Comparison of ENCODE assay signal across 30 cellular contexts in genomic region chr1:118249641-118250040, GRCh38.
"Had no signal": no experiment of that assay in that cellular context is flagged by ENCODE, and none has a peak within 500 bp of the region (broad histone marks: within the 10 kb centered on the region; RNA-seq: fewer than 3 reads in every experiment).

No MANE protein-coding gene starts in this region.

- ATAC-seq: activated CD8-positive, alpha-beta memory T cell treated with anti-CD3 and anti-CD28 coated beads, Interleukin-2, amount 10 ng/mL, durations not matched to agents 7 days and 5 days; activated naive CD8-positive, alpha-beta T cell treated with anti-CD3 and anti-CD28 coated beads, Interleukin-2, amount 50 U/mL, for 24 hours; Panc1; SK-N-SH treated with all-trans-retinoic acid at 6 μM for 48 hours; T-cell; T-helper 17 cell had no signal

- DNase-seq: activated CD4-positive, alpha-beta memory T cell treated with anti-CD3 and anti-CD28 coated beads, Interleukin-2, amount 10 ng/mL, durations not matched to agents 7 days and 5 days; activated CD4-positive, alpha-beta T cell treated with anti-CD3 and anti-CD28 coated beads for 1 hour; activated CD4-positive, alpha-beta T cell treated with anti-CD3 and anti-CD28 coated beads for 48 hours; activated CD4-positive, CD25-positive, alpha-beta regulatory T cell; activated CD8-positive, alpha-beta memory T cell treated with anti-CD3 and anti-CD28 coated beads for 24 hours; activated CD8-positive, alpha-beta memory T cell treated with anti-CD3 and anti-CD28 coated beads, Interleukin-2, amount 10 ng/mL, durations not matched to agents 7 days and 5 days; activated CD8-positive, alpha-beta memory T cell treated with anti-CD3 and anti-CD28 coated beads, Interleukin-2, amount 50 U/mL, for 48 hours; activated effector memory CD4-positive, alpha-beta T cell treated with Interleukin-2 at 50 U/mL for 16 hours; activated naive CD4-positive, alpha-beta T cell treated with anti-CD3 and anti-CD28 coated beads, Interleukin-2, amount 10 ng/mL, durations not matched to agents 7 days and 5 days; activated naive CD8-positive, alpha-beta T cell treated with anti-CD3 and anti-CD28 coated beads, Interleukin-2, amount 50 U/mL, for 24 hours; activated T-cell treated with anti-CD3 and anti-CD28 coated beads, Interleukin-2, amount 50 U/mL, for 48 hours; anterior cingulate cortex; central memory CD4-positive, alpha-beta T cell; NCI-H1092 treated with DMSO at 0.1 percent for 48 hours; NCI-H1417; NCI-H187; NCI-H2081; NCI-H2171 treated with DMSO at 0.1 percent for 48 hours; NCI-H2227 treated with DMSO at 0.1 percent for 48 hours; NCI-H446; NCI-H510A treated with DMSO at 0.1 percent for 48 hours; NCI-H526 treated with DMSO at 0.1 percent for 48 hours; NCI-H774; SHP77 treated with DMSO at 0.1 percent for 48 hours; T-cell; T-helper 17 cell; T-helper 9 cell; WERI-Rb-1 had no signal

- H3K36me3 ChIP-seq: WERI-Rb-1 had no signal

- H3K27ac ChIP-seq: WERI-Rb-1 had no signal
